ENCODE assay signal across 14 cellular contexts in the genomic region with DNA sequence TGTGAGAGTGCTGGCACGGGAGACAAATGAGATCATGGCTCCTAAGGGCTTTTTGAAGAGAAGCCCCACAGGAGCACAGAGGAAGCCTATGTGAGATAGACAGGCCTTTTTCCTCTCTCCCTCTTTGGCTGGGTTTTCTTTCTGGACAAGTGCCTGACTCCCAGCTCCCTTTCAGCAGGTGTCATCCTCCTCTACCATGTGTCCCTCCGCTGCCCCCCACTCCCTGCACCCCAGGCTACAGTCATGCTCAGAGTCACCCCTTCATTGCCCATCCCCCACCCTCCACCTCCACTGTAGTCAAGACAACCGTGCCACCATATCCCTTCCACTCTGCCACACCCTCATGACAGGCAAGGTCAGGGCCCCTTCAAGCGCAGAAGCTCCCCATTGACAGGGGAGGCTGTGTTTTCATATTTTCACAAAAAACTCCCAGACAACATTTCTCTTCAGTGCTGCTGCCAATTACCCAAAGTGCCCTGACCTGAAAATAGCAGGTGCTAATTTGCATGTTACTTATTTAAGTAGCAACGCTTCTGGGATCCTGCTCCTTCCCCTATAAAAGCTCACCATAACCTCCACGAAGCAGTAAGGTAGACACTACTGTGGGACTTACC.
DNase-seq lines count a peak whose midpoint lies in the region; ATAC-seq and TF ChIP-seq lines count a peak whose summit lies in the region.
"Had no signal": no experiment of that assay in that cellular context is flagged by ENCODE, and none has a peak within 500 bp of the region (broad histone marks: within the 10 kb centered on the region; RNA-seq: fewer than 3 reads in every experiment).

No MANE protein-coding gene starts in this region.

- H4K20me1 ChIP-seq in GM23248 (ENCODE audit: insufficient read depth) (no peaks in the 10 kb centered on the region), OCI-LY7 (ENCODE audit: insufficient read depth, low read length) (no peaks in the 10 kb centered on the region; the same call in 1 of the 2 replicates)

- CTCF ChIA-PET in OCI-LY7 (lab: Charles Lee; ENCODE audit: unreplicated experiment), result interaction anchor here (1.3 kb wide), 1 partner anchor 11 kb away, joined by 7 read pairs; no protein-coding TSS in a partner anchor

- peaks cover 100% of the 10 kb centered on the region for H3K79me2 ChIP-seq in GM23248 (ENCODE audit: insufficient read depth)
- no peaks in the 10 kb centered on the region for H3K79me2 ChIP-seq in OCI-LY7 (ENCODE audit: insufficient read depth, low read depth, low read length)

- no peak overlapping the region for H2AFZ ChIP-seq in GM23248
- H2AFZ ChIP-seq in OCI-LY7 (ENCODE audit: low read length), result peak overlapping the region; percentile 22; the same call in 1 of the 2 replicates

- H3K27me3 ChIP-seq in GM23248 (replicated peaks; ENCODE audit: insufficient read depth), result no peaks in the 10 kb centered on the region
- H3K27me3 ChIP-seq in gastroesophageal sphincter, result no peaks in the 10 kb centered on the region
- no peaks in the 10 kb centered on the region for H3K27me3 ChIP-seq in sigmoid colon
- H3K27me3 ChIP-seq: pancreas had no signal

- POLR2A ChIA-PET in OCI-LY7 (lab: Charles Lee), result interaction anchor here (0.7 to 2.1 kb wide), 2 partner anchors 11 to 27 kb away, joined by 4 to 8 read pairs; no protein-coding TSS in a partner anchor

- no TSS peak for BruUV-seq in OCI-LY7 (replicated peaks; lab: Mats Ljungman, UMichigan)

- peaks cover 55% of the 10 kb centered on the region for H3F3A ChIP-seq in GM23248 (ENCODE audit: insufficient read depth)

- DNase-seq in GM23248 (no peak), OCI-LY7 (ENCODE audit: low spot score) (peak; percentile 61), sigmoid colon (no peak), GM10266 (ENCODE audit: extremely low spot score) (no peak), NCI-H187 (lab: John Stamatoyannopoulos, UW) (no peak), NCI-H82 treated with DMSO at 0.1 percent for 48 hours (lab: John Stamatoyannopoulos, UW; ENCODE audit: unreplicated experiment) (no peak)
- DNase-seq: activated CD4-positive, alpha-beta memory T cell treated with anti-CD3 and anti-CD28 coated beads, Interleukin-2, amount 10 ng/mL, durations not matched to agents 7 days and 5 days; CD4-positive, alpha-beta T cell; NCI-H2029 treated with DMSO at 0.1 percent for 48 hours; pancreas; stimulated activated CD4-positive, alpha-beta T cell treated with anti-CD3 and anti-CD28 coated beads, Interleukin-2, amount 100 ng/mL, for 48 hours; stimulated activated naive CD4-positive, alpha-beta T cell had no signal

- H3K4me1 ChIP-seq in GM23248 (ENCODE audit: insufficient read depth), result peaks cover 59% of the 10 kb centered on the region
- H3K4me1 ChIP-seq in OCI-LY7 (ENCODE audit: insufficient read depth, low read length, poor library complexity, severe bottlenecking), result peaks cover 40% of the 10 kb centered on the region
- H3K4me1 ChIP-seq in gastroesophageal sphincter, result peaks cover 0 to 78% (median 31%) of the 10 kb centered on the region in 3 donors
- peaks cover 0 to 79% (median 58%) of the 10 kb centered on the region in 4 donors for H3K4me1 ChIP-seq in sigmoid colon
- H3K4me1 ChIP-seq: pancreas had no signal

- peak overlapping the region; percentile 76 for H3K27ac ChIP-seq in GM23248
- no peak overlapping the region for H3K27ac ChIP-seq in OCI-LY7 (ENCODE audit: low read depth, low read length, poor library complexity, severe bottlenecking)
- H3K27ac ChIP-seq in gastroesophageal sphincter, result peak overlapping the region in 3 of 4 donors; percentile 47 to 84 (median 71)
- H3K27ac ChIP-seq in sigmoid colon, result peak overlapping the region; percentile 54 to 73 (median 66)
- H3K27ac ChIP-seq: pancreas had no signal

- intact Hi-C loops in OCI-LY7 (cut with micrococcal nuclease; ENCODE audit: unreplicated experiment), result no loop called here
- intact Hi-C loops in sigmoid colon (cut with DNase I), result loop anchor here (5.0 kb wide), 1 partner anchor 35 kb away; no protein-coding TSS in a partner anchor

- H3K9me2 ChIP-seq in GM23248 (ENCODE audit: insufficient read depth), result no peaks in the 10 kb centered on the region
- no peaks in the 10 kb centered on the region for H3K9me2 ChIP-seq in OCI-LY7 (ENCODE audit: insufficient read depth, low read length)

- TF ChIP-seq POLR2A in gastroesophageal sphincter (IDR thresholded peaks at IDR 0.05), result no peak
- TF ChIP-seq POLR2A in sigmoid colon (IDR thresholded peaks at IDR 0.05), result no peak

- 73 to 76% methylated on average over 6 of the region's 6 CpGs for WGBS in GM23248 (ENCODE audit: low coverage in 1 of 2, low lambda C conversion rate in 2 of 2, missing lambda C conversion rate in 2 of 2), 2 experiments
- 71 to 74% methylated on average over 3 to 6 of the region's 6 CpGs for WGBS in gastroesophageal sphincter (ENCODE audit: low coverage in 1 of 2), 2 donors
- 58 to 60% methylated on average over 6 of the region's 6 CpGs for WGBS in sigmoid colon, 2 donors

- H3K9ac ChIP-seq in GM23248, result peak overlapping the region; percentile 92

- H3K4me2 ChIP-seq in GM23248 (ENCODE audit: unreplicated experiment), result peak overlapping the region; percentile 94
- H3K4me2 ChIP-seq in OCI-LY7 (ENCODE audit: low read length), result peak overlapping the region; percentile 62

- H3K9me3 ChIP-seq in GM23248 (ENCODE audit: low read depth) (no peaks in the 10 kb centered on the region), OCI-LY7 (ENCODE audit: low read length) (no peaks in the 10 kb centered on the region), gastroesophageal sphincter (no peaks in the 10 kb centered on the region), sigmoid colon (no peaks in the 10 kb centered on the region)
- H3K9me3 ChIP-seq: pancreas had no signal

- in situ Hi-C loops in GM23248 (cut with MboI), result no loop called here

- H3K4me3 ChIP-seq in GM23248 (no peak overlapping the region), OCI-LY7 (ENCODE audit: low read depth, low read length, poor library complexity, severe bottlenecking) (peak overlapping the region; percentile 9), gastroesophageal sphincter (no peak overlapping the region), sigmoid colon (no peak overlapping the region)
- H3K4me3 ChIP-seq: pancreas had no signal

- H3K36me3 ChIP-seq in GM23248 (ENCODE audit: low read depth), result no peaks in the 10 kb centered on the region
- no peaks in the 10 kb centered on the region for H3K36me3 ChIP-seq in OCI-LY7 (ENCODE audit: insufficient read depth, low read length)
- no peaks in the 10 kb centered on the region for H3K36me3 ChIP-seq in gastroesophageal sphincter
- no peaks in the 10 kb centered on the region for H3K36me3 ChIP-seq in sigmoid colon
- H3K36me3 ChIP-seq: pancreas had no signal

- no peak for TF ChIP-seq CTCF in OCI-LY7 (conservative IDR thresholded peaks at IDR 0.05; ENCODE audit: low read length)
- TF ChIP-seq CTCF in gastroesophageal sphincter (IDR thresholded peaks at IDR 0.05), result no peak
- no peak for TF ChIP-seq CTCF in sigmoid colon (IDR thresholded peaks at IDR 0.05)
- TF ChIP-seq CTCF in GM10266 (IDR thresholded peaks at IDR 0.05; ENCODE audit: control insufficient read depth, insufficient read depth, low read depth, missing control alignments), result no peak

- TF ChIP-seq EP300 in gastroesophageal sphincter (IDR thresholded peaks at IDR 0.05), result no peak
- TF ChIP-seq EP300 in sigmoid colon (IDR thresholded peaks at IDR 0.05), result no peak

- ATAC-seq in gastroesophageal sphincter (no peak), HG03432 (IDR thresholded peaks at IDR 0.05; ENCODE audit: unreplicated experiment) (no peak)
- ATAC-seq: pancreas had no signal
